37 cellular contexts compared by ENCODE assay signal in the genomic region with DNA sequence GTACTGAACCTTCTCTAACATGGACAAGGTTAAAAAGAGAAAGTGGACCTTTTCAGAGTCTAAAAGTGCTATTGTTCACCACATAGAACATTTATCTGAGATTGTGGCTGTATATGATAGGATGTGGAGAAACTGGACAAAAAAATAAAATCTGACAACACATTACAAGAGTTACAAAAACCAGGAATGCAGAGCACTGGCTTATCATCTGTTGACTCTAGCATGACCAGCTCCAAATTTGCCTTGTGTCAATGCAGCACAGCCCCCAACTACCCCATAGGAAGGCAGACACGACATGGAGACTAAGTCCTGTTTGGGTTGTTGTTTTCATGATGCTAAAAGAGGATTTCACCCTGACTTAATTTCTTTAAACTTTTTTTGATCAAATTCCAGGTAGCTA.
"Had no signal": no experiment of that assay in that cellular context is flagged by ENCODE, and none has a peak within 500 bp of the region (broad histone marks: within the 10 kb centered on the region; RNA-seq: fewer than 3 reads in every experiment).

No MANE protein-coding gene starts in this region.

- H3K9me3 ChIP-seq: adrenal gland had no signal

- H3K27me3 ChIP-seq: adrenal gland had no signal

- H3K9me3 Mint-ChIP-seq: activated B cell treated with CpG ODN at 0.5 μM for 24 hours; activated CD4-positive, alpha-beta memory T cell treated with anti-CD3 and anti-CD28 coated beads for 36 hours; activated CD4-positive, alpha-beta T cell treated with anti-CD3 and anti-CD28 coated beads, Interleukin-2, amount 10 ng/mL, durations not matched to agents 24 days and 14 days; activated CD8-positive, alpha-beta T cell treated with anti-CD3 and anti-CD28 coated beads for 36 hours; activated naive CD4-positive, alpha-beta T cell treated with anti-CD3 and anti-CD28 coated beads for 36 hours; activated naive CD4-positive, alpha-beta T cell treated with anti-CD3 and anti-CD28 coated beads, Interleukin-2, amount 50 U/mL, for 72 hours; activated naive CD8-positive, alpha-beta T cell treated with anti-CD3 and anti-CD28 coated beads for 36 hours; activated T-cell treated with anti-CD3 and anti-CD28 coated beads, Interleukin-2, amount 50 U/mL, for 4 hours; activated T-cell treated with anti-CD3 and anti-CD28 coated beads, Interleukin-2, amount 50 U/mL, for 72 hours; activated T-helper 1 cell treated with anti-CD3 and anti-CD28 coated beads, Interleukin-12 subunit alpha, Interleukin-12 subunit beta, Interleukin-2, Interleukin-4 antibody, amounts not matched to agents 30 ng/mL and 10 ng/mL and 1 ng/mL, durations not matched to agents 14 hours and 24 hours and 36 hours; activated T-helper 17 cell treated with anti-CD3 and anti-CD28 coated beads, Interleukin-2, amount 50 U/mL, for 72 hours; central memory CD8-positive, alpha-beta T cell; T-helper 1 cell treated with Interleukin-12 subunit alpha and Interleukin-12 subunit beta and Interleukin-4 antibody, amounts not matched to agents 30 μg/mL and 1 μg/mL, for 36 hours; T-helper 2 cell treated with Interferon-gamma antibody and Interleukin-4, amounts not matched to agents 5 μg/mL and 100 μg/mL, for 36 hours had no signal

- H3K27me3 Mint-ChIP-seq: activated B cell treated with CpG ODN at 0.5 μM for 24 hours; activated CD4-positive, alpha-beta memory T cell treated with anti-CD3 and anti-CD28 coated beads for 36 hours; activated CD4-positive, alpha-beta T cell treated with anti-CD3 and anti-CD28 coated beads, Interleukin-2, amount 10 ng/mL, durations not matched to agents 24 days and 14 days; activated CD8-positive, alpha-beta T cell treated with anti-CD3 and anti-CD28 coated beads for 36 hours; activated naive CD8-positive, alpha-beta T cell treated with anti-CD3 and anti-CD28 coated beads for 36 hours; activated T-helper 17 cell treated with anti-CD3 and anti-CD28 coated beads, Interleukin-2, amount 50 U/mL, for 72 hours; brain; central memory CD8-positive, alpha-beta T cell had no signal

- H3K4me1 Mint-ChIP-seq: activated B cell treated with CpG ODN at 0.5 μM for 24 hours; activated CD4-positive, alpha-beta T cell treated with anti-CD3 and anti-CD28 coated beads, Interleukin-2, amount 10 ng/mL, durations not matched to agents 24 days and 14 days; activated naive CD8-positive, alpha-beta T cell treated with anti-CD3 and anti-CD28 coated beads for 36 hours; activated T-helper 17 cell treated with anti-CD3 and anti-CD28 coated beads, Interleukin-2, amount 50 U/mL, for 72 hours; brain; central memory CD8-positive, alpha-beta T cell had no signal

- DNase-seq: activated B cell treated with CpG ODN at 0.5 μM for 24 hours; activated CD4-positive, alpha-beta memory T cell treated with anti-CD3 and anti-CD28 coated beads for 36 hours; activated CD4-positive, alpha-beta T cell treated with anti-CD3 and anti-CD28 coated beads for 4 hours; activated CD4-positive, alpha-beta T cell treated with anti-CD3 and anti-CD28 coated beads, Interleukin-2, amount 10 ng/mL, durations not matched to agents 24 days and 14 days; activated CD4-positive, alpha-beta T cell treated with anti-CD3 and anti-CD28 coated beads, Interleukin-2, amount 50 U/mL, for 1 hour; activated CD4-positive, alpha-beta T cell treated with anti-CD3 and anti-CD28 coated beads, Interleukin-2, amount 50 U/mL, for 4 hours; activated CD4-positive, CD25-positive, alpha-beta regulatory T cell treated with anti-CD3 and anti-CD28 coated beads, Interleukin-2, amount 50 U/mL, for 72 hours; activated CD8-positive, alpha-beta memory T cell treated with anti-CD3 and anti-CD28 coated beads, Interleukin-2, amount 50 U/mL, for 4 hours; activated CD8-positive, alpha-beta T cell treated with anti-CD3 and anti-CD28 coated beads for 36 hours; activated effector memory CD4-positive, alpha-beta T cell treated with anti-CD3 and anti-CD28 coated beads, Interleukin-2, amount 50 U/mL, for 16 hours; activated gamma-delta T cell treated with Interleukin-2 at 50 U/mL for 16 hours; activated naive CD4-positive, alpha-beta T cell; activated naive CD4-positive, alpha-beta T cell treated with anti-CD3 and anti-CD28 coated beads for 36 hours; activated naive CD4-positive, alpha-beta T cell treated with anti-CD3 and anti-CD28 coated beads, Interleukin-2, amount 50 U/mL, for 16 hours; activated naive CD8-positive, alpha-beta T cell treated with anti-CD3 and anti-CD28 coated beads for 36 hours; activated T-cell treated with anti-CD3 and anti-CD28 coated beads for 4 hours; activated T-cell treated with anti-CD3 and anti-CD28 coated beads, Interleukin-2, amount 50 U/mL, for 1 hour; activated T-cell treated with anti-CD3 and anti-CD28 coated beads, Interleukin-2, amount 50 U/mL, for 4 hours; activated T-cell treated with anti-CD3 and anti-CD28 coated beads, Interleukin-2, amount 50 U/mL, for 72 hours; adrenal gland; amniotic stem cell; aorta; caudate nucleus; cerebellar nuclear complex; T-helper 1 cell; T-helper 2 cell; T-helper 9 cell had no signal

- H3K4me1 ChIP-seq: adrenal gland had no signal

- H3K36me3 ChIP-seq: adrenal gland, cardiac muscle cell had no signal

- H3K27ac ChIP-seq: adrenal gland, cardiac muscle cell, VCaP had no signal

- ATAC-seq: activated CD8-positive, alpha-beta T cell treated with anti-CD3 and anti-CD28 coated beads for 36 hours; activated naive CD4-positive, alpha-beta T cell treated with anti-CD3 and anti-CD28 coated beads, Interleukin-2, amount 50 U/mL, for 72 hours; activated T-cell treated with anti-CD3 and anti-CD28 coated beads, Interleukin-2, amount 50 U/mL, for 4 hours; activated T-cell treated with anti-CD3 and anti-CD28 coated beads, Interleukin-2, amount 50 U/mL, for 72 hours; activated T-helper 17 cell treated with anti-CD3 and anti-CD28 coated beads, Interleukin-2, amount 50 U/mL, for 72 hours had no signal

- H3K36me3 Mint-ChIP-seq: activated CD4-positive, alpha-beta memory T cell treated with anti-CD3 and anti-CD28 coated beads for 36 hours; activated naive CD4-positive, alpha-beta T cell treated with anti-CD3 and anti-CD28 coated beads, Interleukin-2, amount 50 U/mL, for 72 hours; activated naive CD8-positive, alpha-beta T cell treated with anti-CD3 and anti-CD28 coated beads for 36 hours; brain had no signal

- H3K4me3 ChIP-seq: adrenal gland, cardiac muscle cell had no signal

- FAIRE-seq: TTC549 had no signal

- H3K4me3 Mint-ChIP-seq: activated B cell treated with CpG ODN at 0.5 μM for 24 hours; activated CD4-positive, alpha-beta memory T cell treated with anti-CD3 and anti-CD28 coated beads for 36 hours; activated CD4-positive, alpha-beta T cell treated with anti-CD3 and anti-CD28 coated beads, Interleukin-2, amount 10 ng/mL, durations not matched to agents 24 days and 14 days; activated CD8-positive, alpha-beta T cell treated with anti-CD3 and anti-CD28 coated beads for 36 hours; activated naive CD4-positive, alpha-beta T cell treated with anti-CD3 and anti-CD28 coated beads for 36 hours; activated naive CD8-positive, alpha-beta T cell treated with anti-CD3 and anti-CD28 coated beads for 36 hours; activated T-cell treated with anti-CD3 and anti-CD28 coated beads, Interleukin-2, amount 50 U/mL, for 4 hours; activated T-cell treated with anti-CD3 and anti-CD28 coated beads, Interleukin-2, amount 50 U/mL, for 72 hours; activated T-helper 1 cell treated with anti-CD3 and anti-CD28 coated beads, Interleukin-12 subunit alpha, Interleukin-12 subunit beta, Interleukin-2, Interleukin-4 antibody, amounts not matched to agents 30 ng/mL and 10 ng/mL and 1 ng/mL, durations not matched to agents 14 hours and 24 hours and 36 hours; activated T-helper 17 cell treated with anti-CD3 and anti-CD28 coated beads, Interleukin-2, amount 50 U/mL, for 72 hours; brain; central memory CD8-positive, alpha-beta T cell; T-helper 1 cell treated with Interleukin-12 subunit alpha and Interleukin-12 subunit beta and Interleukin-4 antibody, amounts not matched to agents 30 μg/mL and 1 μg/mL, for 36 hours; T-helper 2 cell treated with Interferon-gamma antibody and Interleukin-4, amounts not matched to agents 5 μg/mL and 100 μg/mL, for 36 hours had no signal

- H3K27ac Mint-ChIP-seq: activated B cell treated with CpG ODN at 0.5 μM for 24 hours; activated CD4-positive, alpha-beta memory T cell treated with anti-CD3 and anti-CD28 coated beads for 36 hours; activated CD4-positive, alpha-beta T cell treated with anti-CD3 and anti-CD28 coated beads, Interleukin-2, amount 10 ng/mL, durations not matched to agents 24 days and 14 days; activated CD8-positive, alpha-beta T cell treated with anti-CD3 and anti-CD28 coated beads for 36 hours; activated naive CD4-positive, alpha-beta T cell treated with anti-CD3 and anti-CD28 coated beads for 36 hours; activated naive CD4-positive, alpha-beta T cell treated with anti-CD3 and anti-CD28 coated beads, Interleukin-2, amount 50 U/mL, for 72 hours; activated naive CD8-positive, alpha-beta T cell treated with anti-CD3 and anti-CD28 coated beads for 36 hours; activated T-cell treated with anti-CD3 and anti-CD28 coated beads, Interleukin-2, amount 50 U/mL, for 72 hours; activated T-helper 1 cell treated with anti-CD3 and anti-CD28 coated beads, Interleukin-12 subunit alpha, Interleukin-12 subunit beta, Interleukin-2, Interleukin-4 antibody, amounts not matched to agents 30 ng/mL and 10 ng/mL and 1 ng/mL, durations not matched to agents 14 hours and 24 hours and 36 hours; activated T-helper 17 cell treated with anti-CD3 and anti-CD28 coated beads, Interleukin-2, amount 50 U/mL, for 72 hours; brain; T-helper 1 cell treated with Interleukin-12 subunit alpha and Interleukin-12 subunit beta and Interleukin-4 antibody, amounts not matched to agents 30 μg/mL and 1 μg/mL, for 36 hours; T-helper 2 cell treated with Interferon-gamma antibody and Interleukin-4, amounts not matched to agents 5 μg/mL and 100 μg/mL, for 36 hours had no signal
